In the genomic region with DNA sequence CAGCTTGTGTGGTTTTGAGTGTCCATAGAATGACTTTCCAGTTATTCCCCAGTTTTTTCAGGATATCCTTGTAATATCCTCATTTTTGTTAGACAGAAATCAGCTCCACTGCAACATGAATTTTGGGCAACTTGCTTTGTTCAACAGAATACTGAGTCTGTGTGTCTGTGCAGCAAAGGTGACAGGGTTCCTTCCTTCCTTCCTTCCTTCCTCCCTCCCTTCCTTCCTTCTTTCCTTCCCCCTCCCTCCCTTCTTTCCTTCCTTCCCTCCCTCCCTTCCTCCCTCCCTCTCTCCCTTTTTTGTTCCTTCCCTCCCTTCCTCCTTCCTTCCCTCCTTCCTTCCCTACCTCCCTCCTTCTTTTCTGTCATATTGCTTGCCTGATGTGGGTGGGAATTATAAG, we compare ENCODE assay signal across 29 cellular contexts.
DNase-seq lines count a peak whose midpoint lies in the region; ATAC-seq, FAIRE-seq and TF ChIP-seq lines count a peak whose summit lies in the region.
"Had no signal": no experiment of that assay in that cellular context is flagged by ENCODE, and none has a peak within 500 bp of the region (broad histone marks: within the 10 kb centered on the region; RNA-seq: fewer than 3 reads in every experiment).

No MANE protein-coding gene starts in this region.

- CTCF ChIA-PET in HCT116 (lab: Charles Lee) (no interaction called here), K562 (lab: Yijun Ruan, JAX; ENCODE audit: low intra/inter-chr PET ratio) (no interaction called here)

- no peak for DNase-seq in GM23338 (ENCODE audit: low spot score)
- no peak for DNase-seq in HCT116 (ENCODE audit: low read depth, low spot score)
- DNase-seq in K562 (ENCODE audit: extremely low read depth in 1 of 4, low spot score in 3 of 4), result no peak
- DNase-seq in activated CD4-positive, alpha-beta T cell treated with anti-CD3 and anti-CD28 coated beads for 4 hours, result no peak
- DNase-seq in Karpas-422, result no peak
- DNase-seq in NCI-H524 (lab: John Stamatoyannopoulos, UW), result no peak
- no peak for DNase-seq in mesothelial cell of epicardium (ENCODE audit: low spot score in 2 of 2, unreplicated experiment in 2 of 2)
- DNase-seq: 8988T; ACHN; BE2C; C1 segment of cervical spinal cord; CD4-positive, alpha-beta memory T cell; CD4-positive, CD25-positive, alpha-beta regulatory T cell; CD8-positive, alpha-beta memory T cell; COR-L47; DMS 273 treated with DMSO at 0.1 percent for 48 hours; DMS153; DMS53; DMS79; DND-41; EL; GDM1 had no signal

- H3K79me2 ChIP-seq in GM23338 (replicated peaks; ENCODE audit: insufficient read depth) (no peaks in the 10 kb centered on the region), HCT116 (ENCODE audit: insufficient read depth, low read length) (no peaks in the 10 kb centered on the region), K562 (ENCODE audit: control insufficient read depth, insufficient read depth, low read length) (no peaks in the 10 kb centered on the region), parathyroid adenoma (no peaks in the 10 kb centered on the region), Karpas-422 (ENCODE audit: low read length) (no peaks in the 10 kb centered on the region)

- TF ChIP-seq POLR2A in HCT116 (IDR thresholded peaks at IDR 0.05; ENCODE audit: borderline replicate concordance, extremely low read depth, insufficient read depth, insufficient read length) (no peak), K562 (conservative IDR thresholded peaks at IDR 0.05) (no peak)

- H3K27me3 Mint-ChIP-seq in GM23338 (ENCODE audit: insufficient read depth, low read depth, poor library complexity) (peaks cover 2% of the 10 kb centered on the region), mesothelial cell of epicardium (ENCODE audit: low read depth) (no peaks in the 10 kb centered on the region)

- POLR2A ChIA-PET in HCT116 (lab: Charles Lee), result no interaction called here
- POLR2A ChIA-PET in K562 (lab: Yijun Ruan, JAX), result no interaction called here

- BruUV-seq in HCT116 (replicated peaks; lab: Mats Ljungman, UMichigan) (no TSS peak), K562 (replicated peaks; lab: Mats Ljungman, UMichigan) (no TSS peak)

- H3K9me3 Mint-ChIP-seq in GM23338 (peaks cover 9% of the 10 kb centered on the region; the same call in 2 of the 3 replicates), mesothelial cell of epicardium (peaks cover 18% of the 10 kb centered on the region)

- peaks cover 3% of the 10 kb centered on the region; the same call in 1 of the 2 replicates for H3K4me1 ChIP-seq in GM23338 (ENCODE audit: insufficient read depth)
- H3K4me1 ChIP-seq in HCT116 (ENCODE audit: control insufficient read depth in 1 of 2, insufficient read depth in 2 of 2, low read length in 2 of 2), result no peaks in the 10 kb centered on the region
- no peaks in the 10 kb centered on the region for H3K4me1 ChIP-seq in K562 (replicated peaks in 1 of 2; ENCODE audit: control insufficient read depth in 2 of 2, insufficient read depth in 2 of 2, low read length in 2 of 2)
- peaks cover 4% of the 10 kb centered on the region for H3K4me1 ChIP-seq in parathyroid adenoma
- H3K4me1 ChIP-seq in Karpas-422 (ENCODE audit: low read length), result no peaks in the 10 kb centered on the region
- H3K4me1 ChIP-seq: BLaER1 had no signal

- no peaks in the 10 kb centered on the region for H3K36me3 ChIP-seq in GM23338 (ENCODE audit: insufficient read depth)
- H3K36me3 ChIP-seq in HCT116 (ENCODE audit: control insufficient read depth in 1 of 2, insufficient read depth in 2 of 2, low read length in 2 of 2), result no peaks in the 10 kb centered on the region
- no peaks in the 10 kb centered on the region for H3K36me3 ChIP-seq in K562 (ENCODE audit: control insufficient read depth, insufficient read depth, low read length)
- no peaks in the 10 kb centered on the region for H3K36me3 ChIP-seq in parathyroid adenoma (ENCODE audit: control insufficient read depth, insufficient read depth, low read length)
- H3K36me3 ChIP-seq in Karpas-422 (ENCODE audit: insufficient read depth, low read length), result no peaks in the 10 kb centered on the region
- H3K36me3 ChIP-seq: BE2C, BLaER1 had no signal

- H3K9me1 ChIP-seq in K562 (ENCODE audit: control insufficient read depth, insufficient read depth, low read length), result no peaks in the 10 kb centered on the region

- intact Hi-C loops in HCT116 (cut with micrococcal nuclease) (no loop called here), K562 (cut with micrococcal nuclease) (no loop called here)

- no peak for TF ChIP-seq CTCF in GM23338 (conservative IDR thresholded peaks at IDR 0.05; ENCODE audit: low read depth in 2 of 2)
- no peak for TF ChIP-seq CTCF in HCT116 (IDR thresholded peaks at IDR 0.05 in 2 of 3, conservative IDR thresholded peaks at IDR 0.05 in 1 of 3; ENCODE audit: borderline replicate concordance in 1 of 3, insufficient read depth in 1 of 3, low read depth in 2 of 3, low read length in 2 of 3)
- no peak for TF ChIP-seq CTCF in K562 (IDR thresholded peaks at IDR 0.05 in 2 of 3, conservative IDR thresholded peaks at IDR 0.05 in 1 of 3; ENCODE audit: insufficient read depth in 2 of 3, low read depth in 1 of 3, low read length in 3 of 3)
- TF ChIP-seq CTCF in parathyroid adenoma (IDR thresholded peaks at IDR 0.05), result no peak
- TF ChIP-seq CTCF in mesothelial cell of epicardium (IDR thresholded peaks at IDR 0.05; ENCODE audit: unreplicated experiment), result no peak

- H3K4me2 ChIP-seq in GM23338 (no peak overlapping the region), HCT116 (ENCODE audit: low read length) (no peak overlapping the region), K562 (ENCODE audit: insufficient read depth, low read length) (no peak overlapping the region), parathyroid adenoma (ENCODE audit: low read length) (no peak overlapping the region), Karpas-422 (ENCODE audit: low read depth, low read length, poor library complexity, severe bottlenecking) (no peak overlapping the region)
- H3K4me2 ChIP-seq: BLaER1 had no signal

- TF ChIP-seq RAD21 in HCT116 (IDR thresholded peaks at IDR 0.05; ENCODE audit: low read depth) (no peak), K562 (CRISPR knock-in tag; conservative IDR thresholded peaks at IDR 0.05 in 1 of 2, IDR thresholded peaks at IDR 0.05 in 1 of 2) (no peak)

- FAIRE-seq in K562 (lab: Jason Lieb, UNC), result no peak
- FAIRE-seq: A204.1, GM12878, GM12892, GM18507 had no signal

- H3K27me3 ChIP-seq in GM23338 (ENCODE audit: insufficient read depth), result no peaks in the 10 kb centered on the region
- H3K27me3 ChIP-seq in HCT116 (ENCODE audit: insufficient read depth, low read length), result no peaks in the 10 kb centered on the region
- no peaks in the 10 kb centered on the region for H3K27me3 ChIP-seq in K562 (ENCODE audit: control insufficient read depth in 2 of 2, insufficient read depth in 2 of 2, low read length in 2 of 2)
- H3K27me3 ChIP-seq in parathyroid adenoma (ENCODE audit: control insufficient read depth, insufficient read depth, low read length), result no peaks in the 10 kb centered on the region
- H3K27me3 ChIP-seq in Karpas-422 (ENCODE audit: low read length), result 0 out of 2 replicates have a peak, but pooled peaks cover 3% of the 10 kb centered on the region
- H3K27me3 ChIP-seq: BE2C, BLaER1 had no signal

- no peak overlapping the region for H3K27ac Mint-ChIP-seq in GM23338
- H3K27ac Mint-ChIP-seq in mesothelial cell of epicardium, result no peak overlapping the region
- H3K27ac Mint-ChIP-seq: CD14-positive monocyte; CD4-positive, alpha-beta memory T cell; CD4-positive, CD25-positive, alpha-beta regulatory T cell; CD8-positive, alpha-beta memory T cell had no signal

- TF ChIP-seq EP300 in K562 (IDR thresholded peaks at IDR 0.05; ENCODE audit: low read length), result no peak

- H2AFZ ChIP-seq in GM23338, result peak overlapping the region; percentile 64; the same call in 1 of the 2 replicates
- H2AFZ ChIP-seq in HCT116 (ENCODE audit: low read depth, low read length, poor library complexity, severe bottlenecking), result peak overlapping the region; percentile 63
- H2AFZ ChIP-seq in K562 (ENCODE audit: low read depth, low read length), result no peak overlapping the region
- peak overlapping the region; percentile 29 for H2AFZ ChIP-seq in parathyroid adenoma
- no peak overlapping the region for H2AFZ ChIP-seq in Karpas-422 (ENCODE audit: low read length)

- no peak overlapping the region for H3K27ac ChIP-seq in GM23338 (ENCODE audit: low read depth)
- H3K27ac ChIP-seq in HCT116 (ENCODE audit: low read depth, low read length), result no peak overlapping the region
- no peak overlapping the region for H3K27ac ChIP-seq in K562 (ENCODE audit: extremely low read depth, low read depth, low read length)
- no peak overlapping the region for H3K27ac ChIP-seq in parathyroid adenoma
- no peak overlapping the region for H3K27ac ChIP-seq in Karpas-422 (ENCODE audit: low read length)
- H3K27ac ChIP-seq: BLaER1 had no signal

- no peaks in the 10 kb centered on the region for H4K20me1 ChIP-seq in GM23338 (replicated peaks; ENCODE audit: insufficient read depth)
- no peaks in the 10 kb centered on the region for H4K20me1 ChIP-seq in HCT116 (ENCODE audit: insufficient read depth)
- H4K20me1 ChIP-seq in K562 (replicated peaks; ENCODE audit: control insufficient read depth, insufficient read depth, low read length), result no peaks in the 10 kb centered on the region
- H4K20me1 ChIP-seq in Karpas-422 (ENCODE audit: insufficient read depth, low read depth, low read length), result no peaks in the 10 kb centered on the region
- H4K20me1 ChIP-seq: BLaER1 had no signal

- RAD21 ChIA-PET in HCT116 (lab: Charles Lee; ENCODE audit: low non-redundant PET in 1 of 2, low total read pairs in 2 of 2, uncharacterized antibody in 2 of 2, unreplicated experiment in 2 of 2), result no interaction called here

- H3K4me1 Mint-ChIP-seq in GM23338, result peaks cover 2% of the 10 kb centered on the region; the same call in 1 of the 3 replicates
- peaks cover 19% of the 10 kb centered on the region for H3K4me1 Mint-ChIP-seq in mesothelial cell of epicardium
- H3K4me1 Mint-ChIP-seq: CD14-positive monocyte; CD4-positive, alpha-beta memory T cell; CD4-positive, CD25-positive, alpha-beta regulatory T cell; CD8-positive, alpha-beta memory T cell had no signal

- no peaks in the 10 kb centered on the region for H3F3A ChIP-seq in GM23338 (replicated peaks; ENCODE audit: low read depth)

- ATAC-seq in GM23338 (no peak), HCT116 (no peak), K562 (no peak)
- ATAC-seq: GM12878 had no signal

- no peaks in the 10 kb centered on the region; the same call in 2 of the 3 replicates for H3K36me3 Mint-ChIP-seq in GM23338 (ENCODE audit: low read depth)
- peaks cover 1% of the 10 kb centered on the region for H3K36me3 Mint-ChIP-seq in mesothelial cell of epicardium
- H3K36me3 Mint-ChIP-seq: CD14-positive monocyte; CD4-positive, alpha-beta memory T cell; CD4-positive, CD25-positive, alpha-beta regulatory T cell; CD8-positive, alpha-beta memory T cell had no signal

- H3K4me3 Mint-ChIP-seq in GM23338 (no peak overlapping the region), mesothelial cell of epicardium (no peak overlapping the region)
- H3K4me3 Mint-ChIP-seq: CD14-positive monocyte; CD4-positive, alpha-beta memory T cell; CD4-positive, CD25-positive, alpha-beta regulatory T cell; CD8-positive, alpha-beta memory T cell had no signal

- in situ Hi-C loops in K562 (cut with MboI), result no loop called here

- H3K4me3 ChIP-seq in GM23338 (no peak overlapping the region), HCT116 (replicated peaks in 1 of 2; ENCODE audit: low read depth in 1 of 2, low read length in 2 of 2) (no peak overlapping the region), K562 (no peak overlapping the region), parathyroid adenoma (ENCODE audit: low read depth, low read length) (no peak overlapping the region), Karpas-422 (ENCODE audit: low read length) (no peak overlapping the region)
- H3K4me3 ChIP-seq: BLaER1, GM12878 had no signal

- no peak overlapping the region for H3K9ac ChIP-seq in HCT116 (ENCODE audit: low read length)
- no peak overlapping the region for H3K9ac ChIP-seq in K562 (ENCODE audit: insufficient read depth in 1 of 2, low read depth in 2 of 2, low read length in 2 of 2)
- H3K9ac ChIP-seq in parathyroid adenoma, result no peak overlapping the region
- H3K9ac ChIP-seq in Karpas-422 (ENCODE audit: low read length), result no peak overlapping the region
- H3K9ac ChIP-seq: BLaER1 had no signal

- no peaks in the 10 kb centered on the region for H3K9me3 ChIP-seq in HCT116 (ENCODE audit: control insufficient read depth in 1 of 2, insufficient read depth in 1 of 2, low read depth in 1 of 2, low read length in 2 of 2)
- H3K9me3 ChIP-seq in K562 (replicated peaks; ENCODE audit: control insufficient read depth, insufficient read depth, low read depth, low read length), result peaks cover 2% of the 10 kb centered on the region; the same call in 1 of the 2 replicates
- no peaks in the 10 kb centered on the region for H3K9me3 ChIP-seq in parathyroid adenoma (ENCODE audit: control insufficient read depth, low read length)
- H3K9me3 ChIP-seq in Karpas-422 (ENCODE audit: low read length), result no peaks in the 10 kb centered on the region
- H3K9me3 ChIP-seq: BE2C, BLaER1 had no signal

- no peaks in the 10 kb centered on the region for H3K9me2 ChIP-seq in GM23338 (ENCODE audit: insufficient read depth)
- no peaks in the 10 kb centered on the region for H3K9me2 ChIP-seq in HCT116 (ENCODE audit: insufficient read depth)
- H3K9me2 ChIP-seq in Karpas-422 (replicated peaks; ENCODE audit: insufficient read depth, low read length), result no peaks in the 10 kb centered on the region

Comparison
In these comparisons a context has a peak if more than half of its experiments do, and no peak if none do; other contexts are left out.
1. H2AFZ ChIP-seq: peak in GM23338 (single experiment), HCT116 (single experiment) and parathyroid adenoma (single experiment); none in K562 (single experiment) and Karpas-422 (single experiment).